Comparison of ENCODE assay signal across 20 cellular contexts in genomic region chr10:69703256-69703655, GRCh38.
"Had no signal": no experiment of that assay in that cellular context is flagged by ENCODE, and none has a peak within 500 bp of the region (broad histone marks: within the 10 kb centered on the region; RNA-seq: fewer than 3 reads in every experiment).

No MANE protein-coding gene starts in this region.

- H3K27ac Mint-ChIP-seq: activated CD8-positive, alpha-beta T cell treated with anti-CD3 and anti-CD28 coated beads for 36 hours; immature natural killer cell; WTC11 had no signal

- H3K4me1 Mint-ChIP-seq: immature natural killer cell, neural crest cell had no signal

- H3K36me3 Mint-ChIP-seq: immature natural killer cell had no signal

- H3K27me3 ChIP-seq: right atrium auricular region had no signal

- H3K4me1 ChIP-seq: right atrium auricular region, transverse colon had no signal

- H3K27ac ChIP-seq: right atrium auricular region, transverse colon had no signal

- ATAC-seq: activated CD8-positive, alpha-beta T cell treated with anti-CD3 and anti-CD28 coated beads for 36 hours; activated T-cell treated with anti-CD3 and anti-CD28 coated beads, Interleukin-2, amount 50 U/mL, for 4 hours; left cardiac atrium; WTC11 had no signal

- H3K4me3 ChIP-seq: lung, right atrium auricular region, transverse colon had no signal

- DNase-seq: activated CD4-positive, alpha-beta T cell treated with anti-CD3 and anti-CD28 coated beads for 4 hours; activated CD8-positive, alpha-beta T cell treated with anti-CD3 and anti-CD28 coated beads for 36 hours; activated effector memory CD4-positive, alpha-beta T cell treated with Interleukin-2 at 50 U/mL for 16 hours; activated naive CD4-positive, alpha-beta T cell treated with anti-CD3 and anti-CD28 coated beads, Interleukin-2, amount 50 U/mL, for 16 hours; activated T-cell treated with anti-CD3 and anti-CD28 coated beads, Interleukin-2, amount 50 U/mL, for 4 hours; caudate nucleus; effector CD8-positive, alpha-beta T cell; head of caudate nucleus; immature natural killer cell; left cardiac atrium; small intestine; stimulated activated CD4-positive, alpha-beta T cell treated with anti-CD3 and anti-CD28 coated beads, Interleukin-4, amount 100 ng/mL, for 4 hours; stimulated activated CD8-positive, alpha-beta memory T cell treated with anti-CD3 and anti-CD28 coated beads, Interleukin-4, amount 100 ng/mL, for 48 hours; stimulated activated naive CD4-positive, alpha-beta T cell treated with Interleukin-2 at 50 U/mL for 16 hours; substantia nigra; transverse colon had no signal

- H3K4me3 Mint-ChIP-seq: activated CD8-positive, alpha-beta T cell treated with anti-CD3 and anti-CD28 coated beads for 36 hours; activated T-cell treated with anti-CD3 and anti-CD28 coated beads, Interleukin-2, amount 50 U/mL, for 4 hours; immature natural killer cell; neural crest cell; WTC11 had no signal

- H3K36me3 ChIP-seq: right atrium auricular region, transverse colon had no signal
